In genomic region chr4:1369091-1369450, GRCh38 we compare ENCODE assay signal across 1 cellular context.
TF ChIP-seq lines count a peak whose summit lies in the region.

No MANE protein-coding gene starts in this region.

TF ChIP-seq in HepG2, 621 proteins besides CTCF, POLR2A, EP300 and RAD21:
- TF ChIP-seq FOXO1 (CRISPR knock-in tag; IDR thresholded peaks at IDR 0.05): no peak
- no peak for TF ChIP-seq ZNF17 (CRISPR knock-in tag; IDR thresholded peaks at IDR 0.05)
- no peak for TF ChIP-seq ZNF780A (CRISPR knock-in tag; IDR thresholded peaks at IDR 0.05)
- TF ChIP-seq, protein P1, sequence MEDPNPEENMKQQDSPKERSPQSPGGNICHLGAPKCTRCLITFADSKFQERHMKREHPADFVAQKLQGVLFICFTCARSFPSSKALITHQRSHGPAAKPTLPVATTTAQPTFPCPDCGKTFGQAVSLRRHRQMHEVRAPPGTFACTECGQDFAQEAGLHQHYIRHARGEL (CRISPR knock-in tag; IDR thresholded peaks at IDR 0.05): no peak
